Comparison of ENCODE assay signal across 15 cellular contexts in the genomic region with DNA sequence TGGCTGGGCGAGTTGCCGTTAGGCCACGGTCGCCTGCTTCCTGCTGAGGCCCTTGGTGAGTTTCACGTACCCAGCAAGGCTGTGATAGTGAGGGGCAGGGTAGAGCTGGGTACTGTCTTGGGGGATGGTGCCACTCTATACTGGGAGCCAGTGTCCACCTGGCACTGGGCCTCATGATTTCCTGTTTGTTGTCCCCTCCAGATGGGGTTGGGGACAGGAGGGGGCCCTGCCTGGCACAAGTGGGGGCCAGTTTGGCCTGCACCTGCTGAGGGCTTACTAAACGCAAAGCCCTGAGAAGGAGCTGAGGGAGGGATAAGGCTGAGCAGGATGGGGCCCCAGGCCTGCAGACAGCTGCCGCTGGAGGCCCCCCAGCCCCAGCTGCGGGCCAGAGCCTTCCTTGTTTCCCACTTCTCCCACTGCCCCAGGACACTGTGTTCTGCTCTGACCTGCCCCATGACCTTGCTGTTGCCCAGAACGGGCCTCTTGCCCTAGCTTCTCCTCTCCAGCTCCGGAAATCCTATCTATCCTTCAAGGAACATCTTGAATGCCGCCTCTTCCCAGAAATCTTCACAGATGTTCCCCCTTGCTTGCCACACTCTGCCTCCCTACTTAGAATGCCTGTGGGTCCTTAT. TPM values are rescaled to one million over a fixed set of nuclear protein-coding genes. Genes with fewer than 3 reads are reported as not detected.
DNase-seq lines count a peak whose midpoint lies in the region; ATAC-seq and TF ChIP-seq lines count a peak whose summit lies in the region.
"Had no signal": no experiment of that assay in that cellular context is flagged by ENCODE, and none has a peak within 500 bp of the region (broad histone marks: within the 10 kb centered on the region; RNA-seq: fewer than 3 reads in every experiment).

No MANE protein-coding gene starts in this region.

- H3K4me1 Mint-ChIP-seq in CD8-positive, alpha-beta T cell (ENCODE audit: low read depth): peaks cover 68% of the 10 kb centered on the region

- H3K27me3 Mint-ChIP-seq in CD8-positive, alpha-beta T cell (ENCODE audit: low read depth): no peaks in the 10 kb centered on the region

- peaks cover 69% of the 10 kb centered on the region for H3K4me1 ChIP-seq in CD8-positive, alpha-beta T cell (ENCODE audit: insufficient read depth, low read length)
- H3K4me1 ChIP-seq in esophagus squamous epithelium (peaks cover 30 to 99% (median 62%) of the 10 kb centered on the region in 3 donors), psoas muscle (peaks cover 79% of the 10 kb centered on the region)

- peak overlapping the region; percentile 96 for H3K27ac Mint-ChIP-seq in CD8-positive, alpha-beta T cell

- TF ChIP-seq CTCF in CD8-positive, alpha-beta T cell (IDR thresholded peaks at IDR 0.05): no peak
- no peak for TF ChIP-seq CTCF in esophagus squamous epithelium (IDR thresholded peaks at IDR 0.05)
- TF ChIP-seq CTCF in psoas muscle (IDR thresholded peaks at IDR 0.05): no peak

- H3K36me3 ChIP-seq in CD8-positive, alpha-beta T cell (ENCODE audit: insufficient read depth, low read length): no peaks in the 10 kb centered on the region
- H3K36me3 ChIP-seq in esophagus squamous epithelium: no peaks in the 10 kb centered on the region
- H3K36me3 ChIP-seq in psoas muscle (ENCODE audit: insufficient read depth in 1 of 2, low read depth in 1 of 2): peaks cover 0 to 10% of the 10 kb centered on the region in 2 donors

- no peak for ATAC-seq in CD8-positive, alpha-beta T cell
- ATAC-seq in psoas muscle: peak in 1 of 4 donors; percentile 12
- ATAC-seq: GM12878 had no signal

- peaks cover 24% of the 10 kb centered on the region for H3K36me3 Mint-ChIP-seq in CD8-positive, alpha-beta T cell

- H3K9me3 Mint-ChIP-seq in CD8-positive, alpha-beta T cell: no peaks in the 10 kb centered on the region
- H3K9me3 Mint-ChIP-seq: HFFc6 had no signal

- H3K27ac ChIP-seq in CD8-positive, alpha-beta T cell (ENCODE audit: low read depth, low read length): no peak overlapping the region
- H3K27ac ChIP-seq in esophagus squamous epithelium: peak overlapping the region in 3 of 4 donors; percentile 17 to 98 (median 46)
- H3K27ac ChIP-seq in psoas muscle: peak overlapping the region; percentile 93
- H3K27ac ChIP-seq: KMS-11 had no signal

- peak in 1 of 7 experiments; percentile 5 for DNase-seq in CD8-positive, alpha-beta T cell
- DNase-seq in MV-4-11 (lab: John Stamatoyannopoulos, UW) (peak; percentile 40), esophagus squamous epithelium (lab: John Stamatoyannopoulos, UW) (no peak), psoas muscle (peak in 1 of 2 donors; percentile 55), DMS 273 (lab: John Stamatoyannopoulos, UW; ENCODE audit: unreplicated experiment) (no peak), H4 (ENCODE audit: low spot score) (no peak), iPS-NIHi7 (ENCODE audit: extremely low spot score) (no peak)
- DNase-seq in stimulated activated CD4-positive, alpha-beta T cell treated with anti-CD3 and anti-CD28 coated beads, Interleukin-2, amount 100 ng/mL, for 48 hours: no peak
- DNase-seq: activated CD4-positive, CD25-positive, alpha-beta regulatory T cell treated with anti-CD3 and anti-CD28 coated beads, Interleukin-2, amount 50 U/mL, for 72 hours; head of caudate nucleus; HFFc6; midbrain; SHP77 treated with DMSO at 0.1 percent for 48 hours had no signal

- 62 to 69% methylated on average over 10 to 11 of the region's 11 CpGs for WGBS in esophagus squamous epithelium, 2 donors
- 43 to 59% (median 46%) methylated on average over 11 of the region's 11 CpGs for WGBS in psoas muscle, 3 donors

- H3K4me3 Mint-ChIP-seq in CD8-positive, alpha-beta T cell: no peak overlapping the region
- H3K4me3 Mint-ChIP-seq: HFFc6 had no signal

- no peaks in the 10 kb centered on the region for H3K9me3 ChIP-seq in CD8-positive, alpha-beta T cell (ENCODE audit: low read length)
- no peaks in the 10 kb centered on the region for H3K9me3 ChIP-seq in esophagus squamous epithelium
- no peaks in the 10 kb centered on the region for H3K9me3 ChIP-seq in psoas muscle

- intact Hi-C loops in CD8-positive, alpha-beta T cell (cut with DNase I, micrococcal nuclease): no loop called here
- intact Hi-C loops in esophagus squamous epithelium (cut with DNase I): no loop called here
- intact Hi-C loops in psoas muscle (cut with DNase I): no loop called here

- CTCF ChIA-PET in CD8-positive, alpha-beta T cell (lab: Charles Lee): interaction anchor here (0.8 to 34.5 kb wide), 5 partner anchors 12 to 280 kb away, joined by 3 to 1103 read pairs (median 3); a partner anchor contains a TSS

- H3K27me3 ChIP-seq in CD8-positive, alpha-beta T cell (ENCODE audit: insufficient read depth, low read length): no peaks in the 10 kb centered on the region
- H3K27me3 ChIP-seq in esophagus squamous epithelium (no peaks in the 10 kb centered on the region), psoas muscle (ENCODE audit: insufficient read depth in 3 of 3, low read length in 2 of 3) (no peaks in the 10 kb centered on the region)

- POLR2A ChIA-PET in CD8-positive, alpha-beta T cell (lab: Charles Lee): interaction anchor here (2.0 kb wide), 1 partner anchor 17 kb away, joined by 5 read pairs; no protein-coding TSS in a partner anchor

- no peak for TF ChIP-seq POLR2A in esophagus squamous epithelium (IDR thresholded peaks at IDR 0.05)

- no peak overlapping the region for H3K4me3 ChIP-seq in CD8-positive, alpha-beta T cell (ENCODE audit: low read depth, low read length)
- H3K4me3 ChIP-seq in esophagus squamous epithelium (no peak overlapping the region), psoas muscle (no peak overlapping the region)
- H3K4me3 ChIP-seq: GM12878 had no signal

RNA-seq across cellular contexts. Expression of a gene that starts 25.4 kb away (rescaled TPM):
- total RNA-seq in CD8-positive, alpha-beta T cell: not detected
- 1 to 10 TPM in 1 of 4 donors, under 1 TPM in 2, not detected in 1; 0.38 to 1.7 (median 0.47) TPM for total RNA-seq in esophagus squamous epithelium
- total RNA-seq in psoas muscle: 1 to 10 TPM in 2 of 4 donors, under 1 TPM in 2; 0.34 to 1.4 (median 0.82) TPM
- polyA plus RNA-seq in psoas muscle: under 1 TPM in 2 of 3 donors, not detected in 1; 0.17 to 0.25 TPM
- total RNA-seq in H4 (2014; rRNA removed; shearing (Covaris generic)): not detected in 2 replicates
- total RNA-seq: GM12878 had no signal

RNA-seq across cellular contexts. Expression of a gene that starts 30.2 kb away (rescaled TPM):
- total RNA-seq in CD8-positive, alpha-beta T cell: 100 to 1,000 TPM; 133 TPM
- total RNA-seq in esophagus squamous epithelium (10 to 100 TPM in 2 of 4 donors, 1 to 10 TPM in 2; 6.7 to 14.2 (median 10.8) TPM), psoas muscle (10 to 100 TPM; 15.0 to 51.1 (median 44.6) TPM)
- polyA plus RNA-seq in psoas muscle: 10 to 100 TPM; 15.0 to 76.9 (median 18.6) TPM
- 17.7 and 19.7 TPM in 2 replicates for total RNA-seq in H4 (2014; rRNA removed; shearing (Covaris generic))

RNA-seq across cellular contexts. Expression of a gene that starts 51.5 kb away (rescaled TPM):
- 1 to 10 TPM; 2.0 to 2.9 TPM for total RNA-seq in CD8-positive, alpha-beta T cell
- total RNA-seq in esophagus squamous epithelium (10 to 100 TPM in 2 of 4 donors, 1 to 10 TPM in 2; 2.9 to 17.8 (median 9.8) TPM), psoas muscle (under 1 TPM; 0.27 to 0.90 (median 0.42) TPM)
- polyA plus RNA-seq in psoas muscle: 1 to 10 TPM in 2 of 3 donors, under 1 TPM in 1; 0.86 to 2.5 (median 1.4) TPM
- 48.0 and 62.5 TPM in 2 replicates for total RNA-seq in H4 (2014; rRNA removed; shearing (Covaris generic))
